ENCODE assay signal across 9 cellular contexts in the genomic region with DNA sequence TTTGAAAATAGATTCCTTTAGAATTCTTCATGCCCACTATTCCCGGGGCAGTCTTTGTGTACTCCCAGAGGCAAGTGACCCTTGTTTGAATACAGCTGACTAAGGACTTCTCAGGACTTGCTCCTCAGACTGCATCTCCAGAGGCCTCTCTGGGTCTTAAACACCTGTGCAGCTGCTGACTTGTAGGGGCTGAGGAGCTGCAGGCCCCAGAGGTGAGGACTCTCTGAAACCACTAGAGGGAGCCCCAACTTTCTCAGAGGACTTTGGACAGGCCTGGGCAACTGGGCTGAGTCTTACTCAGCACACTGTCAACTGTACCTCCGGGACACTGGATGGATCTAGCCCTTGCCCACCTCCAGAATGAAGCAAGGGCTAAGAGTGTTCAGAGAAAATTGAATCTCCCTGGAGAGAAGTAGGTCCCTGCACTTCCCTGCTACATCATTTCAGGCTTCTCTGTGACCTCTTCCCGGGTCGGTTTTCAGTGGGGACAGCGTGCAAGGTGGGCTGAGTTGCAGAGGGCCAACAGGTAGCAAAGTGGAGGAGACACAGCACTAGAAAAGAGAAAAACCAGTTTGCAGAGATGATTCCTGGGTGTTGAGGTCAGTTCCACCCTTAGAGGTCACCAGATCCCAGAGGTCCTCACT.
A peak's percentile ranks its signal among the peaks of the same experiment; 100 is the strongest.
DNase-seq lines count a peak whose midpoint lies in the region; ATAC-seq, FAIRE-seq and TF ChIP-seq lines count a peak whose summit lies in the region.
"Had no signal": no experiment of that assay in that cellular context is flagged by ENCODE, and none has a peak within 500 bp of the region (broad histone marks: within the 10 kb centered on the region; RNA-seq: fewer than 3 reads in every experiment).

No MANE protein-coding gene starts in this region.

- H3K79me2 ChIP-seq in DOHH2 (ENCODE audit: control insufficient read depth, low read length) = no peaks in the 10 kb centered on the region

- H3K27me3 ChIP-seq in DOHH2 (ENCODE audit: control insufficient read depth, low read length) (no peaks in the 10 kb centered on the region), upper lobe of right lung (no peaks in the 10 kb centered on the region)

- H3K9me3 ChIP-seq in DOHH2 (ENCODE audit: control insufficient read depth, insufficient read depth, low read length) (no peaks in the 10 kb centered on the region), upper lobe of right lung (no peaks in the 10 kb centered on the region)

- intact Hi-C loops in activated CD8-positive, alpha-beta T cell treated with anti-CD3 and anti-CD28 coated beads for 36 hours (cut with micrococcal nuclease) = loop anchor here (10.0 kb wide), 1 partner anchor 944 kb away; no protein-coding TSS in a partner anchor
- intact Hi-C loops in upper lobe of right lung (cut with DNase I) = no loop called here

- FAIRE-seq in GM12892 (lab: Jason Lieb, UNC) = no peak

- peak; percentile 97 for ATAC-seq in GM19035 (IDR thresholded peaks at IDR 0.05; ENCODE audit: unreplicated experiment)
- ATAC-seq in HG03060 (IDR thresholded peaks at IDR 0.05; ENCODE audit: low read depth, unreplicated experiment) = peak; percentile 96
- peak; percentile 82 for ATAC-seq in activated CD8-positive, alpha-beta T cell treated with anti-CD3 and anti-CD28 coated beads for 36 hours
- peak; percentile 90 for ATAC-seq in upper lobe of right lung

- H3K27ac ChIP-seq in DOHH2 (ENCODE audit: low read depth, low read length) (no peak overlapping the region), upper lobe of right lung (no peak overlapping the region)

- H3K9me3 Mint-ChIP-seq in activated CD8-positive, alpha-beta T cell treated with anti-CD3 and anti-CD28 coated beads for 36 hours = no peaks in the 10 kb centered on the region

- TF ChIP-seq POLR2A in GM12892 (IDR thresholded peaks at IDR 0.05; ENCODE audit: low read depth, low read length) = no peak

- H3K4me1 ChIP-seq in DOHH2 (ENCODE audit: control insufficient read depth, low read length) (no peaks in the 10 kb centered on the region), upper lobe of right lung (no peaks in the 10 kb centered on the region)

- H3K4me3 ChIP-seq in DOHH2 (ENCODE audit: low read length) (no peak overlapping the region), upper lobe of right lung (no peak overlapping the region)

- TF ChIP-seq CTCF in DOHH2 (IDR thresholded peaks at IDR 0.05; ENCODE audit: low read depth, low read length, poor library complexity, severe bottlenecking) (peak; percentile 88), upper lobe of right lung (IDR thresholded peaks at IDR 0.05) (peak; percentile 51)
- TF ChIP-seq CTCF in activated CD8-positive, alpha-beta T cell treated with anti-CD3 and anti-CD28 coated beads for 36 hours (IDR thresholded peaks at IDR 0.05) = peak; percentile 64

- H3F3A ChIP-seq in DOHH2 (ENCODE audit: control insufficient read depth, insufficient read depth) = no peaks in the 10 kb centered on the region

- H3K27ac Mint-ChIP-seq in activated CD8-positive, alpha-beta T cell treated with anti-CD3 and anti-CD28 coated beads for 36 hours = no peak overlapping the region
- H3K27ac Mint-ChIP-seq: activated naive CD4-positive, alpha-beta T cell treated with anti-CD3 and anti-CD28 coated beads, Interleukin-2, amount 50 U/mL, for 24 hours had no signal

- no peaks in the 10 kb centered on the region for H3K4me1 Mint-ChIP-seq in activated CD8-positive, alpha-beta T cell treated with anti-CD3 and anti-CD28 coated beads for 36 hours (ENCODE audit: low read depth)
- H3K4me1 Mint-ChIP-seq: activated naive CD4-positive, alpha-beta T cell treated with anti-CD3 and anti-CD28 coated beads, Interleukin-2, amount 50 U/mL, for 24 hours had no signal

- no peak overlapping the region for H3K4me3 Mint-ChIP-seq in activated CD8-positive, alpha-beta T cell treated with anti-CD3 and anti-CD28 coated beads for 36 hours
- H3K4me3 Mint-ChIP-seq: activated naive CD4-positive, alpha-beta T cell treated with anti-CD3 and anti-CD28 coated beads, Interleukin-2, amount 50 U/mL, for 24 hours had no signal

- CTCF ChIA-PET in activated CD8-positive, alpha-beta T cell treated with anti-CD3 and anti-CD28 coated beads for 36 hours (lab: Charles Lee) = interaction anchor here (0.6 to 3.0 kb wide), 8 partner anchors 11 to 475 kb away, joined by 3 to 12 read pairs (median 4); no protein-coding TSS in a partner anchor

- no peaks in the 10 kb centered on the region for H3K27me3 Mint-ChIP-seq in activated CD8-positive, alpha-beta T cell treated with anti-CD3 and anti-CD28 coated beads for 36 hours
- H3K27me3 Mint-ChIP-seq: activated naive CD4-positive, alpha-beta T cell treated with anti-CD3 and anti-CD28 coated beads, Interleukin-2, amount 50 U/mL, for 24 hours had no signal

- POLR2A ChIA-PET in activated CD8-positive, alpha-beta T cell treated with anti-CD3 and anti-CD28 coated beads for 36 hours (lab: Charles Lee) = no interaction called here

- no peaks in the 10 kb centered on the region for H3K9me2 ChIP-seq in DOHH2 (replicated peaks; ENCODE audit: control insufficient read depth, low read length)

- H3K4me2 ChIP-seq in DOHH2 (ENCODE audit: low read length) = no peak overlapping the region

- no peaks in the 10 kb centered on the region for H3K36me3 ChIP-seq in DOHH2 (ENCODE audit: control insufficient read depth, low read length)
- H3K36me3 ChIP-seq in upper lobe of right lung = no peaks in the 10 kb centered on the region

- H4K20me1 ChIP-seq in DOHH2 (ENCODE audit: control insufficient read depth, insufficient read depth, low read depth, low read length) = no peaks in the 10 kb centered on the region

- H3K36me3 Mint-ChIP-seq in activated CD8-positive, alpha-beta T cell treated with anti-CD3 and anti-CD28 coated beads for 36 hours (ENCODE audit: low read depth) = no peaks in the 10 kb centered on the region

- DNase-seq in NCI-H2107 treated with DMSO at 0.1 percent for 48 hours (lab: John Stamatoyannopoulos, UW; ENCODE audit: unreplicated experiment) (peak; percentile 21), hepatic stellate cell (ENCODE audit: low spot score) (peak; percentile 19), upper lobe of right lung (no peak), GM12892 (ENCODE audit: insufficient read length) (no peak)
- peak; percentile 31 for DNase-seq in activated CD8-positive, alpha-beta T cell treated with anti-CD3 and anti-CD28 coated beads for 36 hours

Comparison
In these comparisons a context has a peak if more than half of its experiments do, and no peak if none do; other contexts are left out.
1. DNase-seq: peak in NCI-H2107 treated with DMSO at 0.1 percent for 48 hours (single experiment), activated CD8-positive, alpha-beta T cell treated with anti-CD3 and anti-CD28 coated beads for 36 hours (single experiment) and hepatic stellate cell (single experiment); none in upper lobe of right lung (single experiment) and GM12892 (single experiment).
2. Peak in every context shown above with its lines, with median percentiles within 50 percentile points of each other: CTCF ChIP-seq and ATAC-seq.